In the genomic region with DNA sequence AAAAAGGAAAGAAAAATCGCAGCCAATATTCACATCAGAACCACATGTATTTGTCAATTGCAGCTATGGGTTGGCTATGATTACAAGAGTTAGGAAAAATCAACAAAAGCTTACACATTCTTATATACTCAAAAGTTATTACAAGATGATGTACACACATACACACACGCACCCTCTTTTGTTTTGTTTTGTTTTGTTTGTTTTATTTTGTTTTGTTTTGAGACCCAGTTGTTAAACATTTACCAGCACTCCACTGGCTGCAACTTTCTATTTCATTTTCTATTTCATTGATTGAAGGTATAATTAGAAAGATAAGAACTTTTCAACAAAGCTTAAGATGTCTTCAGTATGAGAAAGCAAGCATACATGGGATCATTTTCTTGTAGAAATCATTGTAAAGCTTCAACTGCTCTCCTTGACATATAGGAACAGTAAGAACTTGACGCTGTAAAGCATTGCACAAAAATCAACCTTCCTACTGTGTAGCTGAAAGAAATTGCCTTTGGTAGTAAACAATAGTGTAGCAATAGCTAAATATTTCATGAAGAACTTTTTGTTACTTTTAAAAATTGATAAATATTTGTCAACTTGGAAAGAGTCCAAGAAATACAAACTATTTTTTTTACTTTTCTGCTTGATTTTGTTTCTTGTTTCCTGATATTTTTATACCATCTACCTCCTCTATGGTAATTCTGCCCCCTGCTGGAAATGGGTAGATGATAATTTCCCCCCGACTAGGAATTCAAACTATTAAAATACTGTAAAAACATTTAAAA, we compare ENCODE assay signal across 9 cellular contexts.
DNase-seq lines count a peak whose midpoint lies in the region; ATAC-seq and TF ChIP-seq lines count a peak whose summit lies in the region.
"Had no signal": no experiment of that assay in that cellular context is flagged by ENCODE, and none has a peak within 500 bp of the region (broad histone marks: within the 10 kb centered on the region; RNA-seq: fewer than 3 reads in every experiment).

No MANE protein-coding gene starts in this region.

- no peaks in the 10 kb centered on the region for H3K36me3 ChIP-seq in cardiac muscle cell
- no peaks in the 10 kb centered on the region for H3K36me3 ChIP-seq in upper lobe of right lung

- H3K27ac ChIP-seq in cardiac muscle cell (no peak overlapping the region), upper lobe of right lung (no peak overlapping the region)

- peak; percentile 27 to 83 for DNase-seq in cardiac muscle cell (ENCODE audit: low read depth in 1 of 2, low spot score in 1 of 2)
- DNase-seq in Right ventricle myocardium inferior (ENCODE audit: missing footprints) = no peak
- peak; percentile 31 for DNase-seq in RPMI7951 (ENCODE audit: low read depth)
- DNase-seq in foreskin fibroblast = peak; percentile 33 to 81
- no peak for DNase-seq in upper lobe of right lung
- DNase-seq in activated naive CD4-positive, alpha-beta T cell treated with anti-CD3 and anti-CD28 coated beads for 36 hours = no peak
- DNase-seq in superior temporal gyrus (ENCODE audit: extremely low spot score) = no peak
- DNase-seq in inferior parietal cortex (ENCODE audit: extremely low spot score) = no peak
- DNase-seq: CD4-positive, alpha-beta T cell had no signal

- H3K27ac Mint-ChIP-seq in activated naive CD4-positive, alpha-beta T cell treated with anti-CD3 and anti-CD28 coated beads for 36 hours = no peak overlapping the region
- H3K27ac Mint-ChIP-seq: CD4-positive, alpha-beta T cell had no signal

- H3K9me3 ChIP-seq in cardiac muscle cell (ENCODE audit: low read depth) = no peaks in the 10 kb centered on the region
- H3K9me3 ChIP-seq in upper lobe of right lung = no peaks in the 10 kb centered on the region

- H3K4me1 ChIP-seq in cardiac muscle cell (ENCODE audit: low read depth) (no peaks in the 10 kb centered on the region), upper lobe of right lung (no peaks in the 10 kb centered on the region)

- H3K4me3 ChIP-seq in cardiac muscle cell (no peak overlapping the region), foreskin fibroblast (ENCODE audit: low read depth in 1 of 2, low read length in 2 of 2) (peak overlapping the region in 1 of 2 donors; percentile 10), upper lobe of right lung (no peak overlapping the region)

- ATAC-seq in Right ventricle myocardium inferior (no peak), upper lobe of right lung (no peak)

- TF ChIP-seq CTCF in cardiac muscle cell (IDR thresholded peaks at IDR 0.05; ENCODE audit: low read depth, low read length) = peak; percentile 66
- TF ChIP-seq CTCF in foreskin fibroblast (IDR thresholded peaks at IDR 0.05; ENCODE audit: low read depth, low read length) = peak; percentile 57
- peak; percentile 45 for TF ChIP-seq CTCF in upper lobe of right lung (IDR thresholded peaks at IDR 0.05)

- CTCF ChIA-PET in activated naive CD4-positive, alpha-beta T cell treated with anti-CD3 and anti-CD28 coated beads for 36 hours (lab: Charles Lee) = interaction anchor here (0.6 to 1.3 kb wide), 2 partner anchors 79 to 259 kb away, joined by 3 read pairs; no protein-coding TSS in a partner anchor

- H3K27me3 ChIP-seq in cardiac muscle cell (no peaks in the 10 kb centered on the region), upper lobe of right lung (no peaks in the 10 kb centered on the region)

- H3K27me3 Mint-ChIP-seq in activated naive CD4-positive, alpha-beta T cell treated with anti-CD3 and anti-CD28 coated beads for 36 hours (ENCODE audit: low read depth) = no peaks in the 10 kb centered on the region
- H3K27me3 Mint-ChIP-seq: CD4-positive, alpha-beta T cell had no signal

- H3K4me1 Mint-ChIP-seq in activated naive CD4-positive, alpha-beta T cell treated with anti-CD3 and anti-CD28 coated beads for 36 hours (ENCODE audit: low read depth) = no peaks in the 10 kb centered on the region

- intact Hi-C loops in Right ventricle myocardium inferior (cut with DNase I) = no loop called here
- intact Hi-C loops in upper lobe of right lung (cut with DNase I) = no loop called here
- intact Hi-C loops in activated naive CD4-positive, alpha-beta T cell treated with anti-CD3 and anti-CD28 coated beads for 36 hours (cut with micrococcal nuclease) = loop anchor here (5.0 kb wide), 1 partner anchor 254 kb away; the partner anchor contains the start of gene DKK1

- H3K9me3 Mint-ChIP-seq in activated naive CD4-positive, alpha-beta T cell treated with anti-CD3 and anti-CD28 coated beads for 36 hours = no peaks in the 10 kb centered on the region
- H3K9me3 Mint-ChIP-seq: CD4-positive, alpha-beta T cell had no signal

- H3K4me3 Mint-ChIP-seq in activated naive CD4-positive, alpha-beta T cell treated with anti-CD3 and anti-CD28 coated beads for 36 hours = no peak overlapping the region
- H3K4me3 Mint-ChIP-seq: CD4-positive, alpha-beta T cell had no signal

- no peaks in the 10 kb centered on the region for H3K36me3 Mint-ChIP-seq in activated naive CD4-positive, alpha-beta T cell treated with anti-CD3 and anti-CD28 coated beads for 36 hours (ENCODE audit: low read depth)

Comparison
In these comparisons a context has a peak if more than half of its experiments do, and no peak if none do; other contexts are left out.
1. DNase-seq: peak in cardiac muscle cell (2 of 2), RPMI7951 (single experiment) and foreskin fibroblast (2 of 2); none in Right ventricle myocardium inferior (single experiment), upper lobe of right lung (single experiment), activated naive CD4-positive, alpha-beta T cell treated with anti-CD3 and anti-CD28 coated beads for 36 hours (single experiment), superior temporal gyrus (single experiment) and inferior parietal cortex (single experiment).
2. Peak in every context shown above with its lines, with median percentiles within 50 percentile points of each other: CTCF ChIP-seq.